In genomic region chr10:5977471-5978370, GRCh38 we compare ENCODE assay signal across 8 cellular contexts. TPM values are rescaled to one million over a fixed set of nuclear protein-coding genes. Genes with fewer than 3 reads are reported as not detected.
DNase-seq lines count a peak whose midpoint lies in the region; ATAC-seq, FAIRE-seq and TF ChIP-seq lines count a peak whose summit lies in the region.

IL15RA (minus strand) TSS chr10:5977543; CDS start chr10:5977492, 51 bp downstream.

- WGBS in thyroid gland, 2 donors = 4 to 9% methylated on average over 6 to 21 of the region's 83 CpGs

- no peaks in the 10 kb centered on the region for H3K79me2 ChIP-seq in osteoblast (ENCODE audit: insufficient read depth, low read length)

- H2AFZ ChIP-seq in osteoblast (ENCODE audit: low read length) = peak within 1 kb of the TSS; percentile 88

- H3K27ac ChIP-seq in osteoblast (ENCODE audit: low read depth, low read length) (no peak within 1 kb of the TSS), thyroid gland (peak within 1 kb of the TSS; percentile 89 to 93 (median 93))

- DNase-seq in BE2C (peak; percentile 27), RPMI8226 (peak; percentile 91), frontal cortex (ENCODE audit: low spot score in 2 of 2) (peak; percentile 65 to 79), osteoblast (ENCODE audit: insufficient read length, low spot score, missing footprints) (peak; percentile 95), thyroid gland (peak; percentile 69 to 72)
- DNase-seq in activated effector memory CD4-positive, alpha-beta T cell treated with anti-CD3 and anti-CD28 coated beads, Interleukin-2, amount 50 U/mL, for 16 hours = peak; percentile 96

- H3K4me2 ChIP-seq in osteoblast (ENCODE audit: insufficient read depth, low read length) = peak within 1 kb of the TSS; percentile 84

- H3K9me3 ChIP-seq in BE2C (no peaks in the 10 kb centered on the region), osteoblast (ENCODE audit: low read depth, low read length) (no peaks in the 10 kb centered on the region), thyroid gland (no peaks in the 10 kb centered on the region)

- H3K27me3 ChIP-seq in BE2C (peaks cover 54% of the 10 kb centered on the region), osteoblast (ENCODE audit: insufficient read depth, low read length) (no peaks in the 10 kb centered on the region), thyroid gland (no peaks in the 10 kb centered on the region)

- ATAC-seq in GM19043 (IDR thresholded peaks at IDR 0.05; ENCODE audit: low read depth, unreplicated experiment) (peak; percentile 46), HG03280 (IDR thresholded peaks at IDR 0.05; ENCODE audit: unreplicated experiment) (peak; percentile 63)

- no peak for TF ChIP-seq CTCF in BE2C (IDR thresholded peaks at IDR 0.05; ENCODE audit: low read depth, low read length)
- no peak for TF ChIP-seq CTCF in osteoblast (IDR thresholded peaks at IDR 0.05; ENCODE audit: extremely low read depth, low read depth, low read length)
- peak in 1 of 6 experiments; percentile 30 for TF ChIP-seq CTCF in thyroid gland (IDR thresholded peaks at IDR 0.05)

- peak in 1 of 2 donors; percentile 6 for TF ChIP-seq POLR2A in thyroid gland (IDR thresholded peaks at IDR 0.05)

- no peaks in the 10 kb centered on the region for H3K4me1 ChIP-seq in BE2C
- no peaks in the 10 kb centered on the region for H3K4me1 ChIP-seq in osteoblast (ENCODE audit: insufficient read depth, low read length)
- no peaks in the 10 kb centered on the region for H3K4me1 ChIP-seq in thyroid gland

- H4K20me1 ChIP-seq in osteoblast (ENCODE audit: insufficient read depth, low read length) = no peaks in the 10 kb centered on the region

- intact Hi-C loops in thyroid gland (cut with DNase I) = no loop called here

- H3K4me3 ChIP-seq in BE2C (ENCODE audit: low read depth, low read length) = peak within 1 kb of the TSS; percentile 53
- H3K4me3 ChIP-seq in osteoblast (ENCODE audit: insufficient read depth, low read length) = peak within 1 kb of the TSS; percentile 87
- peak within 1 kb of the TSS; percentile 74 to 76 (median 75) for H3K4me3 ChIP-seq in thyroid gland (replicated peaks in 1 of 3)

- H3K36me3 ChIP-seq in BE2C = no peaks in the 10 kb centered on the region
- H3K36me3 ChIP-seq in osteoblast (ENCODE audit: insufficient read depth, low read length) = no peaks in the 10 kb centered on the region
- H3K36me3 ChIP-seq in thyroid gland = no peaks in the 10 kb centered on the region

- FAIRE-seq in frontal cortex (lab: Jason Lieb, UNC) = no peak

RNA-seq across cellular contexts. Expression of gene IL15RA, which starts in this region (rescaled TPM):
- not detected for polyA plus RNA-seq in BE2C (2012; ENCODE audit: insufficient read depth, insufficient read length, low read depth)
- total RNA-seq in frontal cortex (not detected), osteoblast (1.1 and 1.2 TPM in 2 replicates), thyroid gland (10 to 100 TPM; 10.6 to 34.3 (median 22.8) TPM)

Comparison
In these comparisons a context has a peak if more than half of its experiments do, and no peak if none do; other contexts are left out.
1. Peak in DNase-seq in frontal cortex; RNA of the gene not detected or under 1 TPM.
2. DNase-seq: peak in every context shown above with its lines; median percentile 96 in activated effector memory CD4-positive, alpha-beta T cell treated with anti-CD3 and anti-CD28 coated beads, Interleukin-2, amount 50 U/mL, for 16 hours; 95 in osteoblast; 91 in RPMI8226; 72 in frontal cortex; 70 in thyroid gland; 27 in BE2C.